Comparison of ENCODE assay signal across 8 cellular contexts in genomic region chr11:118198370-118198769, GRCh38. TPM values are rescaled to one million over a fixed set of nuclear protein-coding genes. Genes with fewer than 3 reads are reported as not detected.
DNase-seq lines count a peak whose midpoint lies in the region; ATAC-seq and TF ChIP-seq lines count a peak whose summit lies in the region.

No MANE protein-coding gene starts in this region.

- H3K9me2 ChIP-seq in SK-N-SH = no peaks in the 10 kb centered on the region

- no peaks in the 10 kb centered on the region for H3K79me2 ChIP-seq in KMS-11 (ENCODE audit: insufficient read depth, low read depth)
- no peaks in the 10 kb centered on the region for H3K79me2 ChIP-seq in SK-N-SH (ENCODE audit: insufficient read depth)

- H3K9me3 ChIP-seq in SK-N-SH (no peaks in the 10 kb centered on the region), upper lobe of left lung (no peaks in the 10 kb centered on the region)

- no peaks in the 10 kb centered on the region for H3F3A ChIP-seq in SK-N-SH (replicated peaks; ENCODE audit: insufficient read depth)

- POLR2A ChIA-PET in SK-N-SH (lab: Yijun Ruan, JAX) = no interaction called here

- H4K20me1 ChIP-seq in KMS-11 (ENCODE audit: insufficient read depth) (no peaks in the 10 kb centered on the region), SK-N-SH (ENCODE audit: insufficient read depth) (no peaks in the 10 kb centered on the region)

- WGBS in SK-N-SH (ENCODE audit: low lambda C conversion rate) = 0% methylated on average over 6 of the region's 9 CpGs
- 0 to 1% methylated on average over 8 to 9 of the region's 9 CpGs for WGBS in upper lobe of left lung, 2 donors

- peaks cover 4% of the 10 kb centered on the region for H3K4me1 ChIP-seq in KMS-11 (ENCODE audit: low read depth, poor library complexity, severe bottlenecking)
- peaks cover 0 to 7% of the 10 kb centered on the region in 2 experiments; a peak in 1 of 4 replicates for H3K4me1 ChIP-seq in SK-N-SH (ENCODE audit: control insufficient read depth in 1 of 2, insufficient read depth in 2 of 2, low read depth in 1 of 2, low read length in 1 of 2)
- peaks cover 10 to 19% (median 16%) of the 10 kb centered on the region in 4 donors for H3K4me1 ChIP-seq in upper lobe of left lung

- CTCF ChIA-PET in SK-N-SH (lab: Yijun Ruan, JAX) = interaction anchor here (0.6 to 2.8 kb wide), 55 partner anchors 9 to 333 kb away, joined by 3 to 34 read pairs (median 4); partner anchors contain the start of genes MPZL3, SCN2B, SCN4B and TMEM25

- no peak for TF ChIP-seq POLR2A in upper lobe of left lung (IDR thresholded peaks at IDR 0.05)

- H2AFZ ChIP-seq in KMS-11 (ENCODE audit: low read depth) (peak overlapping the region; percentile 66), SK-N-SH (ENCODE audit: low read depth) (no peak overlapping the region)

- H3K36me3 ChIP-seq in KMS-11 (ENCODE audit: insufficient read depth) (no peaks in the 10 kb centered on the region), SK-N-SH (replicated peaks in 1 of 2; ENCODE audit: control insufficient read depth in 1 of 2, insufficient read depth in 2 of 2, low read length in 1 of 2) (no peaks in the 10 kb centered on the region), upper lobe of left lung (peaks cover 0 to 4% (median 0%) of the 10 kb centered on the region in 4 donors)

- ATAC-seq in upper lobe of left lung (ENCODE audit: low FRiP score in 2 of 2) (peak; percentile 64 to 80), GM19035 (IDR thresholded peaks at IDR 0.05; ENCODE audit: unreplicated experiment) (no peak)

- H3K27me3 ChIP-seq in KMS-11 (ENCODE audit: insufficient read depth, low read depth) (no peaks in the 10 kb centered on the region), SK-N-SH (ENCODE audit: insufficient read depth) (peaks cover 39% of the 10 kb centered on the region; the same call in 1 of the 2 replicates), upper lobe of left lung (no peaks in the 10 kb centered on the region)

- TF ChIP-seq EP300 in SK-N-SH (IDR thresholded peaks at IDR 0.05; ENCODE audit: borderline replicate concordance in 1 of 2, low read depth in 1 of 2, low read length in 1 of 2) = no peak
- TF ChIP-seq EP300 in upper lobe of left lung (IDR thresholded peaks at IDR 0.05) = no peak

- H3K4me3 ChIP-seq in KMS-11 (IDR thresholded peaks at IDR 0.05; ENCODE audit: insufficient read depth, low read depth, low read length) (no peak overlapping the region), SK-N-SH (ENCODE audit: low read depth in 2 of 2, low read length in 1 of 2) (peak overlapping the region in 1 of 2 experiments; percentile 53; a peak in 1 of 4 replicates), upper lobe of left lung (peak overlapping the region in 1 of 4 donors; percentile 15)

- H3K4me2 ChIP-seq in KMS-11 = no peak overlapping the region; the same call in 1 of the 2 replicates
- H3K4me2 ChIP-seq in SK-N-SH = 0 out of 2 replicates have a peak overlapping the region, but pooled peaks have one; percentile 44

- TF ChIP-seq RAD21 in SK-N-SH (IDR thresholded peaks at IDR 0.05; ENCODE audit: low read length) = peak; percentile 83

- TF ChIP-seq CTCF in KMS-11 (conservative IDR thresholded peaks at IDR 0.05; ENCODE audit: low read depth, low read length) (peak; percentile 69), SK-N-SH (IDR thresholded peaks at IDR 0.05) (peak; percentile 92), upper lobe of left lung (IDR thresholded peaks at IDR 0.05) (peak; percentile 61 to 86 (median 82))

- DNase-seq in DMS53 treated with DMSO at 0.1 percent for 48 hours (lab: John Stamatoyannopoulos, UW; ENCODE audit: unreplicated experiment) = peak; percentile 56
- DNase-seq in SK-N-SH = peak; percentile 77
- peak; percentile 84 for DNase-seq in activated naive CD4-positive, alpha-beta T cell treated with Interleukin-2 at 50 U/mL for 16 hours
- peak; percentile 70 for DNase-seq in globus pallidus (ENCODE audit: low spot score)
- peak; percentile 93 for DNase-seq in posterior vena cava (ENCODE audit: low spot score)
- peak; percentile 73 to 84 for DNase-seq in upper lobe of left lung

- H3K27ac ChIP-seq in KMS-11 = no peak overlapping the region
- H3K27ac ChIP-seq in SK-N-SH (ENCODE audit: low read depth in 2 of 2, low read length in 1 of 2) = no peak overlapping the region
- peak overlapping the region in 1 of 4 donors; percentile 38 for H3K27ac ChIP-seq in upper lobe of left lung

- H3K9ac ChIP-seq in KMS-11 (no peak overlapping the region), SK-N-SH (no peak overlapping the region)

- intact Hi-C loops in posterior vena cava (cut with DNase I) = loop anchor here in 1 of 2 donors (5.0 kb wide), 1 partner anchor 154 kb away; no protein-coding TSS in a partner anchor

TF ChIP-seq in SK-N-SH, 30 proteins besides CTCF, POLR2A, EP300 and RAD21:
- TF ChIP-seq RFX5 (IDR thresholded peaks at IDR 0.05; ENCODE audit: low read length) = no peak
- peak; percentile 86 for TF ChIP-seq SMC3 (IDR thresholded peaks at IDR 0.05; ENCODE audit: low read depth, low read length)
- no peak for TF ChIP-seq RCOR1 (IDR thresholded peaks at IDR 0.05; ENCODE audit: low read length)
- TF ChIP-seq GATA2 (CRISPR knock-in tag; IDR thresholded peaks at IDR 0.05) = no peak

RNA-seq across cellular contexts. Expression of gene SCN2B, which starts 21.9 kb away (rescaled TPM):
- 0.03 and 0.05 TPM in 2 replicates for polyA plus RNA-seq in SK-N-SH (2012; rRNA removed)
- polyA plus RNA-seq in SK-N-SH (2012; cell fraction: cytosol; rRNA removed) = 0.01 and 0.03 TPM in 2 replicates
- polyA plus RNA-seq in SK-N-SH (2012; cell fraction: nucleus; rRNA removed) = 0.01 and 0.02 TPM in 2 replicates
- 1 to 10 TPM in 1 of 2 donors, under 1 TPM in 1; 0.14 to 1.4 TPM for total RNA-seq in posterior vena cava
- 1 to 10 TPM in 1 of 6 donors, under 1 TPM in 3, not detected in 2; 0.22 to 2.4 (median 0.32) TPM for total RNA-seq in upper lobe of left lung

RNA-seq across cellular contexts. Expression of gene JAML, which starts 26.4 kb away (rescaled TPM):
- not detected in 2 replicates for polyA plus RNA-seq in SK-N-SH (2012; rRNA removed)
- 0.04 and 0.05 TPM in 2 replicates for polyA plus RNA-seq in SK-N-SH (2012; cell fraction: cytosol; rRNA removed)
- 0.01 TPM in 1 of 2 replicates, not detected in the other for polyA plus RNA-seq in SK-N-SH (2012; cell fraction: nucleus; rRNA removed)
- total RNA-seq in posterior vena cava (1 to 10 TPM; 3.8 to 7.0 TPM), upper lobe of left lung (100 to 1,000 TPM in 2 of 6 donors, 10 to 100 TPM in 4; 33.0 to 105 (median 49.5) TPM)

RNA-seq across cellular contexts. Expression of gene SCN4B, which starts 45.7 kb away (rescaled TPM):
- 1.2 and 2.0 TPM in 2 replicates for polyA plus RNA-seq in SK-N-SH (2012; rRNA removed)
- 1.2 and 1.3 TPM in 2 replicates for polyA plus RNA-seq in SK-N-SH (2012; cell fraction: cytosol; rRNA removed)
- 1.4 and 1.7 TPM in 2 replicates for polyA plus RNA-seq in SK-N-SH (2012; cell fraction: nucleus; rRNA removed)
- total RNA-seq in posterior vena cava = 1 to 10 TPM; 3.5 to 9.8 TPM
- 1 to 10 TPM in 5 of 6 donors, under 1 TPM in 1; under 0.01 to 5.5 (median 3.3) TPM for total RNA-seq in upper lobe of left lung

RNA-seq across cellular contexts. Expression of gene MPZL3, which starts 53.8 kb away (rescaled TPM):
- 0.38 and 0.70 TPM in 2 replicates for polyA plus RNA-seq in SK-N-SH (2012; rRNA removed)
- 0.52 and 1.0 TPM in 2 replicates for polyA plus RNA-seq in SK-N-SH (2012; cell fraction: cytosol; rRNA removed)
- 0.23 and 0.43 TPM in 2 replicates for polyA plus RNA-seq in SK-N-SH (2012; cell fraction: nucleus; rRNA removed)
- total RNA-seq in posterior vena cava = 1 to 10 TPM in 1 of 2 donors, under 1 TPM in 1; 0.52 to 1.6 TPM
- total RNA-seq in upper lobe of left lung = 10 to 100 TPM in 4 of 6 donors, 1 to 10 TPM in 2; 2.3 to 27.7 (median 10.4) TPM

Comparison
In these comparisons a context has a peak if more than half of its experiments do, and no peak if none do; other contexts are left out.
1. RNA of gene JAML, which starts 26.4 kb away (total RNA-seq): 33.0 to 105 TPM in upper lobe of left lung; 3.8 to 7.0 TPM in posterior vena cava; every median in the first group is over 4 times any median in the second.
2. Peak in every context shown above with its lines, with median percentiles within 50 percentile points of each other: DNase-seq and CTCF ChIP-seq.